9 cellular contexts compared by ENCODE assay signal in genomic region chrX:153400146-153401132, GRCh38. TPM values are rescaled to one million over a fixed set of nuclear protein-coding genes. Genes with fewer than 3 reads are reported as not detected.
DNase-seq lines count a peak whose midpoint lies in the region; ATAC-seq, FAIRE-seq and TF ChIP-seq lines count a peak whose summit lies in the region.
"Had no signal": no experiment of that assay in that cellular context is flagged by ENCODE, and none has a peak within 500 bp of the region (broad histone marks: within the 10 kb centered on the region; RNA-seq: fewer than 3 reads in every experiment).

No MANE protein-coding gene starts in this region.

- DNase-seq in Caco-2, result peak in 1 of 2 experiments; percentile 43
- DNase-seq in T-helper 1 cell, result peak in 3 of 5 donors; percentile 35 to 40 (median 37)
- DNase-seq in K562 (ENCODE audit: extremely low read depth in 1 of 4, low spot score in 3 of 4), result peak; percentile 82 to 85 (median 83)
- DNase-seq in lung (ENCODE audit: low spot score), result no peak
- DNase-seq in transverse colon, result peak; percentile 41
- DNase-seq in NCI-H1105 treated with DMSO at 0.1 percent for 48 hours (lab: John Stamatoyannopoulos, UW), result no peak
- no peak for DNase-seq in KG1 (lab: John Stamatoyannopoulos, UW)

- peak overlapping the region in 1 of 2 experiments; percentile 35; a peak in 1 of 4 replicates for H3K9ac ChIP-seq in K562 (ENCODE audit: insufficient read depth in 1 of 2, low read depth in 2 of 2, low read length in 2 of 2)

- H3K9me3 ChIP-seq in Caco-2 (no peaks in the 10 kb centered on the region), K562 (replicated peaks; ENCODE audit: control insufficient read depth, insufficient read depth, low read depth, low read length) (no peaks in the 10 kb centered on the region), lung (ENCODE audit: control insufficient read depth in 2 of 2, insufficient read depth in 1 of 2, low read length in 1 of 2) (peaks cover 0 to 3% of the 10 kb centered on the region in 2 donors), transverse colon (no peaks in the 10 kb centered on the region)

- peak overlapping the region; percentile 74 for H2AFZ ChIP-seq in K562 (ENCODE audit: low read depth, low read length)

- H3K9me1 ChIP-seq in K562 (ENCODE audit: control insufficient read depth, insufficient read depth, low read length), result no peaks in the 10 kb centered on the region

- POLR2A ChIA-PET in Caco-2 (lab: Charles Lee), result no interaction called here
- POLR2A ChIA-PET in K562 (lab: Yijun Ruan, JAX), result no interaction called here

- ATAC-seq in HG03175 (IDR thresholded peaks at IDR 0.05; ENCODE audit: unreplicated experiment) (peak; percentile 66), K562 (peak; percentile 99), lung (ENCODE audit: insufficient read depth, low FRiP score) (no peak)

- TF ChIP-seq POLR2A in K562 (conservative IDR thresholded peaks at IDR 0.05) (no peak), transverse colon (IDR thresholded peaks at IDR 0.05) (no peak)

- TF ChIP-seq CTCF in Caco-2 (IDR thresholded peaks at IDR 0.05; ENCODE audit: insufficient read depth in 1 of 2, low read depth in 1 of 2, low read length in 1 of 2, severe bottlenecking in 1 of 2, unreplicated experiment in 1 of 2), result peak; percentile 53 to 65
- TF ChIP-seq CTCF in K562 (IDR thresholded peaks at IDR 0.05 in 2 of 3, conservative IDR thresholded peaks at IDR 0.05 in 1 of 3; ENCODE audit: insufficient read depth in 2 of 3, low read depth in 1 of 3, low read length in 3 of 3), result peak; percentile 99 to 100 (median 100)
- peak; percentile 28 for TF ChIP-seq CTCF in lung (IDR thresholded peaks at IDR 0.05; ENCODE audit: control extremely low read depth, extremely low read depth)
- TF ChIP-seq CTCF in transverse colon (IDR thresholded peaks at IDR 0.05), result peak; percentile 22 to 47 (median 37)

- intact Hi-C loops in Caco-2 (cut with micrococcal nuclease; ENCODE audit: unreplicated experiment) (no loop called here), K562 (cut with micrococcal nuclease) (loop anchor here (5.0 kb wide), 1 partner anchor 37 kb away; no protein-coding TSS in a partner anchor), transverse colon (cut with DNase I; ENCODE audit: low total_unique reads) (no loop called here)

- peaks cover 6% of the 10 kb centered on the region for H3K27me3 Mint-ChIP-seq in Caco-2 (ENCODE audit: insufficient read depth, unreplicated experiment)

- peak overlapping the region; percentile 41; the same call in 1 of the 2 replicates for H3K4me2 ChIP-seq in K562 (ENCODE audit: insufficient read depth, low read length)

- TF ChIP-seq EP300 in K562 (IDR thresholded peaks at IDR 0.05; ENCODE audit: low read length) (no peak), transverse colon (IDR thresholded peaks at IDR 0.05; ENCODE audit: low read depth) (no peak)

- no peaks in the 10 kb centered on the region for H4K20me1 ChIP-seq in K562 (replicated peaks; ENCODE audit: control insufficient read depth, insufficient read depth, low read length)

- no TSS peak for BruUV-seq in Caco-2 (replicated peaks; lab: Mats Ljungman, UMichigan)
- BruUV-seq in K562 (replicated peaks; lab: Mats Ljungman, UMichigan), result no TSS peak

- no peaks in the 10 kb centered on the region for H3K36me3 ChIP-seq in Caco-2 (ENCODE audit: control insufficient read depth, insufficient read depth, low read length)
- H3K36me3 ChIP-seq in K562 (ENCODE audit: control insufficient read depth, insufficient read depth, low read length), result no peaks in the 10 kb centered on the region
- H3K36me3 ChIP-seq in lung (ENCODE audit: control insufficient read depth in 2 of 2, insufficient read depth in 2 of 2, low read length in 2 of 2), result no peaks in the 10 kb centered on the region
- no peaks in the 10 kb centered on the region for H3K36me3 ChIP-seq in transverse colon

- H3K27ac ChIP-seq in K562 (ENCODE audit: extremely low read depth, low read depth, low read length) (no peak overlapping the region), lung (ENCODE audit: low read depth in 1 of 2, low read length in 1 of 2) (no peak overlapping the region), transverse colon (no peak overlapping the region)
- H3K27ac ChIP-seq: skin epidermis had no signal

- CTCF ChIA-PET in Caco-2 (lab: Charles Lee), result no interaction called here
- CTCF ChIA-PET in K562 (lab: Yijun Ruan, JAX; ENCODE audit: low intra/inter-chr PET ratio), result interaction anchor here (0.6 to 1.3 kb wide), 3 partner anchors 38 to 369 kb away, joined by 3 to 7 read pairs (median 3); no protein-coding TSS in a partner anchor

- no peak overlapping the region for H3K4me3 ChIP-seq in Caco-2 (ENCODE audit: low read depth, low read length)
- no peak overlapping the region for H3K4me3 ChIP-seq in K562
- H3K4me3 ChIP-seq in lung, result no peak overlapping the region
- no peak overlapping the region for H3K4me3 ChIP-seq in transverse colon
- H3K4me3 ChIP-seq: skin epidermis had no signal

- H3K9me3 Mint-ChIP-seq in Caco-2 (ENCODE audit: unreplicated experiment), result no peaks in the 10 kb centered on the region

- H3K4me1 Mint-ChIP-seq in Caco-2 (ENCODE audit: low read depth, unreplicated experiment), result no peaks in the 10 kb centered on the region

- H3K36me3 Mint-ChIP-seq in Caco-2 (ENCODE audit: insufficient read depth, unreplicated experiment), result no peaks in the 10 kb centered on the region

- H3K27me3 ChIP-seq in Caco-2 (replicated peaks; ENCODE audit: control insufficient read depth, insufficient read depth, low read length), result no peaks in the 10 kb centered on the region
- H3K27me3 ChIP-seq in K562 (ENCODE audit: control insufficient read depth in 2 of 2, insufficient read depth in 2 of 2, low read length in 2 of 2), result peaks cover 0 to 20% of the 10 kb centered on the region in 2 experiments; a peak in 2 of 5 replicates
- H3K27me3 ChIP-seq in lung (ENCODE audit: control insufficient read depth, insufficient read depth), result peaks cover 5% of the 10 kb centered on the region
- H3K27me3 ChIP-seq in transverse colon, result no peaks in the 10 kb centered on the region

- H3K4me1 ChIP-seq in Caco-2, result no peaks in the 10 kb centered on the region
- H3K4me1 ChIP-seq in K562 (replicated peaks in 1 of 2; ENCODE audit: control insufficient read depth in 2 of 2, insufficient read depth in 2 of 2, low read length in 2 of 2), result peaks cover 4 to 22% of the 10 kb centered on the region in 2 experiments; a peak in 3 of 5 replicates
- no peaks in the 10 kb centered on the region for H3K4me1 ChIP-seq in lung (ENCODE audit: control insufficient read depth in 2 of 2, insufficient read depth in 2 of 2, low read length in 2 of 2)
- H3K4me1 ChIP-seq in transverse colon, result no peaks in the 10 kb centered on the region

- no peak overlapping the region for H3K27ac Mint-ChIP-seq in Caco-2 (ENCODE audit: unreplicated experiment)

- peak; percentile 50 to 75 for TF ChIP-seq RAD21 in K562 (CRISPR knock-in tag; conservative IDR thresholded peaks at IDR 0.05 in 1 of 2, IDR thresholded peaks at IDR 0.05 in 1 of 2)

- no peak overlapping the region for H3K4me3 Mint-ChIP-seq in Caco-2 (ENCODE audit: unreplicated experiment)

- 68% methylated on average over 16 of the region's 60 CpGs for WGBS in K562 (ENCODE audit: insufficient coverage, low coverage, missing lambda C conversion rate)
- WGBS in lung, 2 donors, result 60 to 82% methylated on average over 34 to 60 of the region's 60 CpGs
- WGBS in transverse colon (ENCODE audit: low coverage in 1 of 2), 2 donors, result 83% methylated on average over 58 of the region's 60 CpGs; no CpG with 5 or more reads in 1 of the 2 donors

- FAIRE-seq in K562 (lab: Jason Lieb, UNC), result no peak

- in situ Hi-C loops in K562 (cut with MboI), result no loop called here
- in situ Hi-C loops in transverse colon (cut with MboI; ENCODE audit: low pct_ligation_motif_present in 1 of 4, low pct_unique_long_range_greater_than_20kb in 1 of 4, low sequenced_read_pairs in 3 of 4), result no loop called here

- no peaks in the 10 kb centered on the region for H3K79me2 ChIP-seq in K562 (ENCODE audit: control insufficient read depth, insufficient read depth, low read length)

RNA-seq across cellular contexts. Expression of gene PNMA6E, which starts 0.7 kb away (rescaled TPM):
- total RNA-seq in Caco-2 (2022) (not detected in 2 replicates), K562 (2014; rRNA removed) (not detected in 2 replicates), K562 (2014; rRNA removed; fragmentation: Illumina TruSeq; extraction: Trizol) (not detected in 2 replicates), K562 (2015; rRNA removed; fragmentation: Illumina TruSeq; extraction: Trizol) (not detected in 2 replicates), K562 (2021) (not detected in 2 replicates), lung (not detected), transverse colon (not detected)
- total RNA-seq in K562 (2011; cell fraction: chromatin; rRNA removed; ENCODE audit: low replicate concordance), result not detected in 2 replicates
- total RNA-seq in K562 (2011; cell fraction: nucleolus; rRNA removed), result not detected in 2 replicates
- not detected in 2 replicates for total RNA-seq in K562 (2011; cell fraction: nucleoplasm; rRNA removed)
- polyA plus RNA-seq in K562 (2011; rRNA removed) (not detected in 2 replicates), K562 (2014; fragmentation: Illumina TruSeq; extraction: Trizol) (not detected in 2 replicates), K562 (2014; fragmentation: Nextera tagmentation; extraction: Ambion mirVana) (not detected), K562 (2014; rRNA removed) (0.03 TPM in 1 of 2 replicates, not detected in the other), lung (under 1 TPM in 1 of 2 donors, not detected in 1; 0.08 TPM)
- not detected in 2 replicates for polyA plus RNA-seq in K562 (2011; cell fraction: cytosol; rRNA removed)
- polyA plus RNA-seq in K562 (2011; cell fraction: nucleus; rRNA removed), result not detected in 2 replicates
- not detected in 2 replicates for polyA plus RNA-seq in K562 (2012)
- polyA minus RNA-seq in K562 (2011; rRNA and poly(A)+ RNA removed), result not detected in 2 replicates
- polyA minus RNA-seq in K562 (2011; cell fraction: cytosol; rRNA and poly(A)+ RNA removed), result not detected in 2 replicates
- polyA minus RNA-seq in K562 (2011; cell fraction: nucleus; rRNA and poly(A)+ RNA removed), result not detected in 2 replicates

RNA-seq across cellular contexts. Expression of gene ZFP92, which starts 10.8 kb away (rescaled TPM):
- total RNA-seq in Caco-2 (2022), result 0.09 and 0.16 TPM in 2 replicates
- total RNA-seq in K562 (2011; cell fraction: chromatin; rRNA removed; ENCODE audit: low replicate concordance), result 3.0 and 4.1 TPM in 2 replicates
- 2.5 and 2.8 TPM in 2 replicates for total RNA-seq in K562 (2011; cell fraction: nucleolus; rRNA removed)
- total RNA-seq in K562 (2011; cell fraction: nucleoplasm; rRNA removed), result 2.9 and 3.5 TPM in 2 replicates
- total RNA-seq in K562 (2014; rRNA removed), result 2.0 and 2.9 TPM in 2 replicates
- 1.5 and 1.8 TPM in 2 replicates for total RNA-seq in K562 (2014; rRNA removed; fragmentation: Illumina TruSeq; extraction: Trizol)
- 2.6 and 2.7 TPM in 2 replicates for total RNA-seq in K562 (2015; rRNA removed; fragmentation: Illumina TruSeq; extraction: Trizol)
- 3.3 and 3.5 TPM in 2 replicates for total RNA-seq in K562 (2021)
- polyA plus RNA-seq in K562 (2011; rRNA removed), result 0.98 and 1.2 TPM in 2 replicates
- 1.0 and 1.2 TPM in 2 replicates for polyA plus RNA-seq in K562 (2011; cell fraction: cytosol; rRNA removed)
- 2.0 and 3.1 TPM in 2 replicates for polyA plus RNA-seq in K562 (2011; cell fraction: nucleus; rRNA removed)
- 2.7 and 3.3 TPM in 2 replicates for polyA plus RNA-seq in K562 (2012)
- 2.1 and 2.4 TPM in 2 replicates for polyA plus RNA-seq in K562 (2014; fragmentation: Illumina TruSeq; extraction: Trizol)
- under 1 TPM; 0.32 to 0.34 TPM for polyA plus RNA-seq in K562 (2014; fragmentation: Nextera tagmentation; extraction: Ambion mirVana)
- 1.3 and 1.9 TPM in 2 replicates for polyA plus RNA-seq in K562 (2014; rRNA removed)
- polyA minus RNA-seq in K562 (2011; rRNA and poly(A)+ RNA removed), result 1.4 TPM in 2 replicates
- polyA minus RNA-seq in K562 (2011; cell fraction: cytosol; rRNA and poly(A)+ RNA removed), result 1.5 and 1.6 TPM in 2 replicates
- polyA minus RNA-seq in K562 (2011; cell fraction: nucleus; rRNA and poly(A)+ RNA removed), result 0.94 and 1.7 TPM in 2 replicates
- total RNA-seq in lung, result 1 to 10 TPM; 1.5 to 3.6 TPM
- 1 to 10 TPM in 1 of 2 donors, under 1 TPM in 1; 0.69 to 1.5 TPM for polyA plus RNA-seq in lung
- 1 to 10 TPM in 2 of 4 donors, under 1 TPM in 2; 0.27 to 3.0 (median 1.3) TPM for total RNA-seq in transverse colon

RNA-seq across cellular contexts. Expression of gene TREX2, which starts 45.4 kb away (rescaled TPM):
- total RNA-seq in Caco-2 (2022) (0.60 and 0.61 TPM in 2 replicates), K562 (2014; rRNA removed) (1.5 and 3.0 TPM in 2 replicates), K562 (2014; rRNA removed; fragmentation: Illumina TruSeq; extraction: Trizol) (0.11 and 0.13 TPM in 2 replicates), K562 (2015; rRNA removed; fragmentation: Illumina TruSeq; extraction: Trizol) (0.33 and 0.49 TPM in 2 replicates), K562 (2021) (0.51 and 0.82 TPM in 2 replicates), lung (1 to 10 TPM in 1 of 2 donors, under 1 TPM in 1; 0.65 to 1.2 TPM), transverse colon (1 to 10 TPM in 2 of 4 donors, under 1 TPM in 1, not detected in 1; 0.55 to 2.0 (median 1.4) TPM)
- 1.8 and 5.1 TPM in 2 replicates for total RNA-seq in K562 (2011; cell fraction: chromatin; rRNA removed; ENCODE audit: low replicate concordance)
- total RNA-seq in K562 (2011; cell fraction: nucleolus; rRNA removed), result 8.7 and 11.6 TPM in 2 replicates
- 1.1 and 2.8 TPM in 2 replicates for total RNA-seq in K562 (2011; cell fraction: nucleoplasm; rRNA removed)
- polyA plus RNA-seq in K562 (2011; rRNA removed) (0.07 and 0.22 TPM in 2 replicates), K562 (2014; fragmentation: Illumina TruSeq; extraction: Trizol) (0.10 and 0.21 TPM in 2 replicates), K562 (2014; fragmentation: Nextera tagmentation; extraction: Ambion mirVana) (not detected), K562 (2014; rRNA removed) (0.70 and 0.82 TPM in 2 replicates), lung (under 1 TPM; 0.61 to 0.63 TPM)
- polyA plus RNA-seq in K562 (2011; cell fraction: cytosol; rRNA removed), result 0.21 and 1.0 TPM in 2 replicates
- polyA plus RNA-seq in K562 (2011; cell fraction: nucleus; rRNA removed), result 1.9 and 3.9 TPM in 2 replicates
- polyA plus RNA-seq in K562 (2012), result 0.30 and 0.60 TPM in 2 replicates
- 0.11 TPM in 1 of 2 replicates, not detected in the other for polyA minus RNA-seq in K562 (2011; rRNA and poly(A)+ RNA removed)
- 1.4 TPM in 1 of 2 replicates, not detected in the other for polyA minus RNA-seq in K562 (2011; cell fraction: cytosol; rRNA and poly(A)+ RNA removed)
- 2.6 and 5.4 TPM in 2 replicates for polyA minus RNA-seq in K562 (2011; cell fraction: nucleus; rRNA and poly(A)+ RNA removed)

Comparison
In these comparisons a context has a peak if more than half of its experiments do, and no peak if none do; other contexts are left out.
1. DNase-seq: peak in T-helper 1 cell (3 of 5), K562 (4 of 4) and transverse colon (single experiment); none in lung (single experiment), NCI-H1105 treated with DMSO at 0.1 percent for 48 hours (single experiment) and KG1 (single experiment).
2. CTCF ChIP-seq: peak in every context shown above with its lines; median percentile 100 in K562; 59 in Caco-2; 37 in transverse colon; 28 in lung.